In the genomic region with DNA sequence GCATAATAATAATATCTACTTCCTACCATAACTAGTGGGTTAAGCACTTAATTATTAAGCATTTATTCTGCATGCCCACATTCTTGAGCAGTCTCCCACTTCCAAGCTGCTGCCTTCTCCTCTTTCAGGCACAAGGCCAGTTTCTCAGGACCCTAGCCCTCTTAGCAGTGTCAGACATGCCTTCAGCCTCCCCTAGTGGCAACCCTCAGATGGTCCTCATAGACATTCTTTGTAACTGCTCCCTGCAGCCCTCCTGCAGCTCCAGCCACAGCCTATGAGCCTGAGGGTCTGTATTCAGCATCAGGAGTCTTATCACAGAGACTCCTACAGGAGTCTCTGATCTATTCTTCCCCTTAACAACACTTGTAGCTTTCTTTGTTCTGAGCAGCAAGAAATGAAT, we compare ENCODE assay signal across 17 cellular contexts. TPM values are rescaled to one million over a fixed set of nuclear protein-coding genes. Genes with fewer than 3 reads are reported as not detected.
A peak's percentile ranks its signal among the peaks of the same experiment; 100 is the strongest.
DNase-seq lines count a peak whose midpoint lies in the region; ATAC-seq and TF ChIP-seq lines count a peak whose summit lies in the region.
"Had no signal": no experiment of that assay in that cellular context is flagged by ENCODE, and none has a peak within 500 bp of the region (broad histone marks: within the 10 kb centered on the region; RNA-seq: fewer than 3 reads in every experiment).

No MANE protein-coding gene starts in this region.

- H3K27ac Mint-ChIP-seq in T-helper 17 cell = peak overlapping the region; percentile 39
- H3K27ac Mint-ChIP-seq in stimulated activated memory B cell treated with anti-CD40 and anti-IgM and Interleukin-4, amounts not matched to agents 10 μg/mL and 1 μg/mL and 100 μg/mL, for 72 hours = no peak overlapping the region
- H3K27ac Mint-ChIP-seq in activated CD4-positive, alpha-beta memory T cell treated with anti-CD3 and anti-CD28 coated beads for 36 hours = no peak overlapping the region
- H3K27ac Mint-ChIP-seq: CD4-positive, alpha-beta T cell; stimulated activated naive CD8-positive, alpha-beta T cell treated with anti-CD3 and anti-CD28 coated beads, Interleukin-15, Interleukin-2, amounts not matched to agents 100 ng/mL and 50 ng/mL, for 24 hours had no signal

- peaks cover 18% of the 10 kb centered on the region for H3K4me1 Mint-ChIP-seq in T-helper 17 cell
- H3K4me1 Mint-ChIP-seq in stimulated activated memory B cell treated with anti-CD40 and anti-IgM and Interleukin-4, amounts not matched to agents 10 μg/mL and 1 μg/mL and 100 μg/mL, for 72 hours = peaks cover 14% of the 10 kb centered on the region
- peaks cover 33% of the 10 kb centered on the region for H3K4me1 Mint-ChIP-seq in activated CD4-positive, alpha-beta memory T cell treated with anti-CD3 and anti-CD28 coated beads for 36 hours (ENCODE audit: low read depth)

- DNase-seq in Ammon's horn (ENCODE audit: low spot score) (peak; percentile 43), H4 (ENCODE audit: low spot score) (peak; percentile 42), T-helper 17 cell (no peak), iPS-NIHi7 (ENCODE audit: extremely low spot score) (peak; percentile 83), left lung (no peak)
- no peak for DNase-seq in activated CD4-positive, alpha-beta memory T cell treated with anti-CD3 and anti-CD28 coated beads for 36 hours
- DNase-seq: activated CD8-positive, alpha-beta memory T cell treated with anti-CD3 and anti-CD28 coated beads, Interleukin-2, amount 50 U/mL, for 4 hours; CD4-positive, alpha-beta T cell; effector CD8-positive, alpha-beta T cell; GM23248; NCI-H2081 treated with DMSO at 0.1 percent for 48 hours; stimulated activated CD4-positive, alpha-beta T cell treated with anti-CD3 and anti-CD28 coated beads, Interleukin-2, amount 100 ng/mL, for 48 hours had no signal

- H3K36me3 Mint-ChIP-seq in T-helper 17 cell (ENCODE audit: low read depth) = no peaks in the 10 kb centered on the region
- no peaks in the 10 kb centered on the region for H3K36me3 Mint-ChIP-seq in stimulated activated memory B cell treated with anti-CD40 and anti-IgM and Interleukin-4, amounts not matched to agents 10 μg/mL and 1 μg/mL and 100 μg/mL, for 72 hours
- H3K36me3 Mint-ChIP-seq in activated CD4-positive, alpha-beta memory T cell treated with anti-CD3 and anti-CD28 coated beads for 36 hours = no peaks in the 10 kb centered on the region

- H3K9me3 Mint-ChIP-seq in stimulated activated memory B cell treated with anti-CD40 and anti-IgM and Interleukin-4, amounts not matched to agents 10 μg/mL and 1 μg/mL and 100 μg/mL, for 72 hours = no peaks in the 10 kb centered on the region
- H3K9me3 Mint-ChIP-seq in activated CD4-positive, alpha-beta memory T cell treated with anti-CD3 and anti-CD28 coated beads for 36 hours = no peaks in the 10 kb centered on the region
- H3K9me3 Mint-ChIP-seq: CD4-positive, alpha-beta T cell; stimulated activated naive CD8-positive, alpha-beta T cell treated with anti-CD3 and anti-CD28 coated beads, Interleukin-15, Interleukin-2, amounts not matched to agents 100 ng/mL and 50 ng/mL, for 24 hours had no signal

- no peak for ATAC-seq in T-helper 17 cell
- ATAC-seq in left lung = no peak
- no peak for ATAC-seq in stimulated activated memory B cell treated with anti-CD40 and anti-IgM and Interleukin-4, amounts not matched to agents 10 μg/mL and 1 μg/mL and 100 μg/mL, for 72 hours
- no peak for ATAC-seq in HG03139 (IDR thresholded peaks at IDR 0.05; ENCODE audit: unreplicated experiment)
- ATAC-seq: GM12878 had no signal

- TF ChIP-seq CTCF in left lung (IDR thresholded peaks at IDR 0.05) = no peak

- H3K27ac ChIP-seq in left lung = no peak overlapping the region
- H3K27ac ChIP-seq: GM23248 had no signal

- no peaks in the 10 kb centered on the region for H3K36me3 ChIP-seq in left lung

- intact Hi-C loops in left lung (cut with DNase I) = no loop called here
- intact Hi-C loops in activated CD4-positive, alpha-beta memory T cell treated with anti-CD3 and anti-CD28 coated beads for 36 hours (cut with micrococcal nuclease) = loop anchor here (1.0 to 5.0 kb wide), 3 partner anchors 23 to 145 kb away; no protein-coding TSS in a partner anchor

- H3K27me3 Mint-ChIP-seq in T-helper 17 cell = peaks cover 34% of the 10 kb centered on the region
- H3K27me3 Mint-ChIP-seq in stimulated activated memory B cell treated with anti-CD40 and anti-IgM and Interleukin-4, amounts not matched to agents 10 μg/mL and 1 μg/mL and 100 μg/mL, for 72 hours = no peaks in the 10 kb centered on the region
- H3K27me3 Mint-ChIP-seq in activated CD4-positive, alpha-beta memory T cell treated with anti-CD3 and anti-CD28 coated beads for 36 hours = peaks cover 25% of the 10 kb centered on the region

- CTCF ChIA-PET in activated CD4-positive, alpha-beta memory T cell treated with anti-CD3 and anti-CD28 coated beads for 36 hours (lab: Charles Lee) = interaction anchor here (0.6 to 5.8 kb wide), 9 partner anchors 24 to 320 kb away, joined by 3 to 37 read pairs (median 4); a partner anchor contains a TSS

- no peak overlapping the region for H3K4me3 ChIP-seq in left lung
- H3K4me3 ChIP-seq: GM12878, GM23248 had no signal

- H3K9me3 ChIP-seq in T-helper 17 cell (ENCODE audit: control insufficient read depth, low read length, poor library complexity, severe bottlenecking) (peaks cover 2% of the 10 kb centered on the region), left lung (no peaks in the 10 kb centered on the region)

- H3K27me3 ChIP-seq in left lung = peaks cover 5 to 41% of the 10 kb centered on the region in 2 donors

- no peak overlapping the region for H3K4me3 Mint-ChIP-seq in T-helper 17 cell
- no peak overlapping the region for H3K4me3 Mint-ChIP-seq in stimulated activated memory B cell treated with anti-CD40 and anti-IgM and Interleukin-4, amounts not matched to agents 10 μg/mL and 1 μg/mL and 100 μg/mL, for 72 hours
- no peak overlapping the region for H3K4me3 Mint-ChIP-seq in activated CD4-positive, alpha-beta memory T cell treated with anti-CD3 and anti-CD28 coated beads for 36 hours
- H3K4me3 Mint-ChIP-seq: CD4-positive, alpha-beta T cell; stimulated activated naive CD8-positive, alpha-beta T cell treated with anti-CD3 and anti-CD28 coated beads, Interleukin-15, Interleukin-2, amounts not matched to agents 100 ng/mL and 50 ng/mL, for 24 hours had no signal

- H3K4me1 ChIP-seq in left lung = peaks cover 0 to 6% of the 10 kb centered on the region in 2 donors

- POLR2A ChIA-PET in activated CD4-positive, alpha-beta memory T cell treated with anti-CD3 and anti-CD28 coated beads for 36 hours (lab: Charles Lee) = interaction anchor here (1.5 to 1.8 kb wide), 3 partner anchors 23 to 250 kb away, joined by 6 to 16 read pairs (median 11); no protein-coding TSS in a partner anchor

RNA-seq across cellular contexts. Expression of a gene that starts 3.8 kb away (rescaled TPM):
- total RNA-seq in H4 (2014; rRNA removed; shearing (Covaris generic)) = not detected in 2 replicates
- total RNA-seq in T-helper 17 cell (not detected), left lung (not detected)
- 100 to 1,000 TPM; 123 to 136 TPM for total RNA-seq in activated CD4-positive, alpha-beta memory T cell treated with anti-CD3 and anti-CD28 coated beads for 36 hours
- total RNA-seq: CD4-positive, alpha-beta T cell; GM12878; GM23248; RPMI7951 had no signal

RNA-seq across cellular contexts. Expression of a gene that starts 57.3 kb away (rescaled TPM):
- total RNA-seq in H4 (2014; rRNA removed; shearing (Covaris generic)) = not detected in 2 replicates
- total RNA-seq in T-helper 17 cell (not detected), left lung (under 1 TPM in 1 of 2 donors, not detected in 1; 0.64 TPM)
- not detected for total RNA-seq in activated CD4-positive, alpha-beta memory T cell treated with anti-CD3 and anti-CD28 coated beads for 36 hours
- total RNA-seq: CD4-positive, alpha-beta T cell; GM23248; RPMI7951 had no signal

Comparison
In these comparisons a context has a peak if more than half of its experiments do, and no peak if none do; other contexts are left out.
1. DNase-seq: peak in Ammon's horn (single experiment), H4 (single experiment) and iPS-NIHi7 (single experiment); none in T-helper 17 cell (0 of 3), left lung (0 of 2) and activated CD4-positive, alpha-beta memory T cell treated with anti-CD3 and anti-CD28 coated beads for 36 hours (single experiment).
2. RNA of a gene that starts 3.8 kb away (total RNA-seq): 123 to 136 TPM in activated CD4-positive, alpha-beta memory T cell treated with anti-CD3 and anti-CD28 coated beads for 36 hours; not detected in H4, not detected in T-helper 17 cell and not detected in left lung; every median in the first group is over 100 times any median in the second.